In the genomic region with DNA sequence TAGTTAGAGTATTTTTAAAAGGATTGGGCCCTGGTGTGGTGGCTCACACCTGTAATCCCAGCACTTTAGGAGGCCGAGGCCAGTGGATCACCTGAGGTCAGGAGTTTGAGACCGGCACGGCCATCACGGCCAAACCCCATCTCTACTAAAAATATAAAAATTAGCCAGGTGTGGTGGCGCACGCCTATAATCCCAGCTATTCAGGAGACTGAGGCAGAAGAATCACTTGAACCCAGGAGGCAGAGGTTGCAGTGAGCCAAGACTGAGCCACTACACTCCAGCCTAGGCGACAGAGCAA, we compare ENCODE assay signal across 13 cellular contexts. TPM values are rescaled to one million over a fixed set of nuclear protein-coding genes. Genes with fewer than 3 reads are reported as not detected.
DNase-seq lines count a peak whose midpoint lies in the region; ATAC-seq, FAIRE-seq and TF ChIP-seq lines count a peak whose summit lies in the region.
"Not testable (repeated sequence)": the region's sequence is repeated elsewhere in the genome, so short reads cannot be mapped to it uniquely, and the experiment has no call there.
"Had no signal": no experiment of that assay in that cellular context is flagged by ENCODE, and none has a peak within 500 bp of the region (broad histone marks: within the 10 kb centered on the region; RNA-seq: fewer than 3 reads in every experiment).

No MANE protein-coding gene starts in this region.

- H3K79me2 ChIP-seq in OCI-LY7 (ENCODE audit: insufficient read depth, low read depth, low read length); neural cell (replicated peaks; ENCODE audit: insufficient read depth, low read length): not testable (repeated sequence)

- not testable (repeated sequence) for TF ChIP-seq CTCF in A549 (IDR thresholded peaks at IDR 0.05); chondrocyte (IDR thresholded peaks at IDR 0.05); neural cell (IDR thresholded peaks at IDR 0.05; ENCODE audit: poor library complexity, severe bottlenecking)
- TF ChIP-seq CTCF in CD14-positive monocyte (IDR thresholded peaks at IDR 0.05) (peak; percentile 13), OCI-LY7 (conservative IDR thresholded peaks at IDR 0.05; ENCODE audit: low read length) (peak; percentile 37; the same call in 1 of the 2 replicates), RWPE2 (IDR thresholded peaks at IDR 0.05; ENCODE audit: poor library complexity, severe bottlenecking) (peak; percentile 61)
- TF ChIP-seq CTCF in activated CD8-positive, alpha-beta T cell treated with anti-CD3 and anti-CD28 coated beads for 36 hours (IDR thresholded peaks at IDR 0.05): peak; percentile 17

- not testable (repeated sequence) for BruUV-seq in OCI-LY7 (replicated peaks; lab: Mats Ljungman, UMichigan)

- not testable (repeated sequence) for H3K36me3 Mint-ChIP-seq in CD14-positive monocyte; activated CD8-positive, alpha-beta T cell treated with anti-CD3 and anti-CD28 coated beads for 36 hours (ENCODE audit: low read depth); chondrocyte (ENCODE audit: low read depth)

- H3K9ac ChIP-seq in neural cell (ENCODE audit: low read length): not testable (repeated sequence)

- WGBS in A549 (ENCODE audit: missing lambda C conversion rate): 79% methylated on average over 7 of the region's 7 CpGs

- not testable (repeated sequence) for H3K27ac Mint-ChIP-seq in CD14-positive monocyte; activated CD8-positive, alpha-beta T cell treated with anti-CD3 and anti-CD28 coated beads for 36 hours
- H3K27ac Mint-ChIP-seq in chondrocyte (ENCODE audit: unreplicated experiment): peak overlapping the region; percentile 36

- H3K27me3 Mint-ChIP-seq in CD14-positive monocyte (ENCODE audit: low read depth in 3 of 3): peaks cover 27 to 29% (median 27%) of the 10 kb centered on the region in 3 donors
- peaks cover 21% of the 10 kb centered on the region for H3K27me3 Mint-ChIP-seq in activated CD8-positive, alpha-beta T cell treated with anti-CD3 and anti-CD28 coated beads for 36 hours
- not testable (repeated sequence) for H3K27me3 Mint-ChIP-seq in chondrocyte (ENCODE audit: low read depth)

- POLR2A ChIA-PET in A549 (lab: Yijun Ruan, JAX): interaction anchor here (1.2 to 1.7 kb wide), 2 partner anchors 16 to 260 kb away, joined by 4 to 5 read pairs; no protein-coding TSS in a partner anchor
- POLR2A ChIA-PET in OCI-LY7 (lab: Charles Lee); activated CD8-positive, alpha-beta T cell treated with anti-CD3 and anti-CD28 coated beads for 36 hours (lab: Charles Lee): not testable (repeated sequence)

- not testable (repeated sequence) for FAIRE-seq in A549 (lab: Jason Lieb, UNC)

- peaks cover 12% of the 10 kb centered on the region for H3K4me1 Mint-ChIP-seq in CD14-positive monocyte
- H3K4me1 Mint-ChIP-seq in activated CD8-positive, alpha-beta T cell treated with anti-CD3 and anti-CD28 coated beads for 36 hours (ENCODE audit: low read depth): not testable (repeated sequence)
- peaks cover 36% of the 10 kb centered on the region for H3K4me1 Mint-ChIP-seq in chondrocyte (ENCODE audit: low read depth)

- TF ChIP-seq EP300 in A549 (IDR thresholded peaks at IDR 0.05); neural cell (conservative IDR thresholded peaks at IDR 0.05; ENCODE audit: poor library complexity, severe bottlenecking): not testable (repeated sequence)

- not testable (repeated sequence) for H3F3A ChIP-seq in neural cell (ENCODE audit: insufficient read depth, low read length, poor library complexity, severe bottlenecking)

- intact Hi-C loops in CD14-positive monocyte (cut with micrococcal nuclease): not testable (repeated sequence)
- intact Hi-C loops in OCI-LY7 (cut with micrococcal nuclease; ENCODE audit: unreplicated experiment): loop anchor here (1.0 to 5.0 kb wide), 3 partner anchors 176 to 480 kb away; no protein-coding TSS in a partner anchor
- intact Hi-C loops in activated CD8-positive, alpha-beta T cell treated with anti-CD3 and anti-CD28 coated beads for 36 hours (cut with micrococcal nuclease): loop anchor here (1.0 to 5.0 kb wide), 3 partner anchors 209 to 482 kb away; no protein-coding TSS in a partner anchor

- DNase-seq in A549 (ENCODE audit: low read depth in 1 of 2, low spot score in 1 of 2); CD14-positive monocyte (ENCODE audit: low spot score); OCI-LY7 (ENCODE audit: low spot score); RWPE2 (ENCODE audit: low spot score); activated CD8-positive, alpha-beta T cell treated with anti-CD3 and anti-CD28 coated beads for 36 hours; chondrocyte (ENCODE audit: low spot score): not testable (repeated sequence)

- TF ChIP-seq RAD21 in A549 (conservative IDR thresholded peaks at IDR 0.05 in 1 of 2, IDR thresholded peaks at IDR 0.05 in 1 of 2); neural cell (conservative IDR thresholded peaks at IDR 0.05): not testable (repeated sequence)

- H3K36me3 ChIP-seq in OCI-LY7 (ENCODE audit: insufficient read depth, low read length); RWPE2 (ENCODE audit: low read depth); neural cell (ENCODE audit: insufficient read depth, low read length): not testable (repeated sequence)

- H3K27ac ChIP-seq in A549: peak overlapping the region; percentile 56 to 61; a peak in 4 of 6 replicates
- not testable (repeated sequence) for H3K27ac ChIP-seq in OCI-LY7 (ENCODE audit: low read depth, low read length, poor library complexity, severe bottlenecking); RWPE2 (ENCODE audit: poor library complexity, severe bottlenecking); neural cell (ENCODE audit: low read length)

- ATAC-seq in A549; RWPE2 (ENCODE audit: low read depth); activated CD8-positive, alpha-beta T cell treated with anti-CD3 and anti-CD28 coated beads for 36 hours: not testable (repeated sequence)

- H3K4me2 ChIP-seq in A549; OCI-LY7 (ENCODE audit: low read length); neural cell (ENCODE audit: low read length): not testable (repeated sequence)

- not testable (repeated sequence) for H2AFZ ChIP-seq in OCI-LY7 (ENCODE audit: low read length); neural cell (ENCODE audit: low read depth, low read length)

- not testable (repeated sequence) for H3K9me2 ChIP-seq in OCI-LY7 (ENCODE audit: insufficient read depth, low read length); neural cell (ENCODE audit: insufficient read depth, low read length)

- not testable (repeated sequence) for H3K4me3 Mint-ChIP-seq in CD14-positive monocyte; activated CD8-positive, alpha-beta T cell treated with anti-CD3 and anti-CD28 coated beads for 36 hours; chondrocyte (ENCODE audit: unreplicated experiment)

- H4K20me1 ChIP-seq in OCI-LY7 (ENCODE audit: insufficient read depth, low read length); neural cell (ENCODE audit: insufficient read depth): not testable (repeated sequence)

- not testable (repeated sequence) for H3K9me3 ChIP-seq in A549; OCI-LY7 (ENCODE audit: low read length); RWPE2 (ENCODE audit: severe bottlenecking); neural cell (ENCODE audit: low read length)

- H3K4me3 ChIP-seq in A549; OCI-LY7 (ENCODE audit: low read depth, low read length, poor library complexity, severe bottlenecking); RWPE2 (ENCODE audit: severe bottlenecking); neural cell (ENCODE audit: low read length): not testable (repeated sequence)

- TF ChIP-seq POLR2A in A549 (IDR thresholded peaks at IDR 0.05; ENCODE audit: low read length): not testable (repeated sequence)

- not testable (repeated sequence) for H3K9me3 Mint-ChIP-seq in CD14-positive monocyte; activated CD8-positive, alpha-beta T cell treated with anti-CD3 and anti-CD28 coated beads for 36 hours; chondrocyte (ENCODE audit: low read depth)

- not testable (repeated sequence) for H3K27me3 ChIP-seq in RWPE2 (ENCODE audit: insufficient read depth, poor library complexity, severe bottlenecking)
- H3K27me3 ChIP-seq in neural cell (ENCODE audit: insufficient read depth, low read depth, low read length): peaks cover 15% of the 10 kb centered on the region

- peaks cover 16% of the 10 kb centered on the region; the same call in 2 of the 3 replicates for H3K4me1 ChIP-seq in A549
- H3K4me1 ChIP-seq in OCI-LY7 (ENCODE audit: insufficient read depth, low read length, poor library complexity, severe bottlenecking); RWPE2 (ENCODE audit: insufficient read depth, poor library complexity, severe bottlenecking): not testable (repeated sequence)

- CTCF ChIA-PET in A549 (lab: Yijun Ruan, JAX): interaction anchor here (0.7 to 9.1 kb wide), 59 partner anchors 8 to 575 kb away, joined by 3 to 172 read pairs (median 7); partner anchors contain the start of gene DBX1
- CTCF ChIA-PET in OCI-LY7 (lab: Charles Lee; ENCODE audit: unreplicated experiment): interaction anchor here (1.4 kb wide), 1 partner anchor 8 kb away, joined by 3 read pairs; no protein-coding TSS in a partner anchor
- CTCF ChIA-PET in activated CD8-positive, alpha-beta T cell treated with anti-CD3 and anti-CD28 coated beads for 36 hours (lab: Charles Lee): interaction anchor here (0.6 to 6.6 kb wide), 50 partner anchors 8 to 506 kb away, joined by 3 to 141 read pairs (median 6); no protein-coding TSS in a partner anchor

TF ChIP-seq in neural cell, 6 proteins besides CTCF, POLR2A, EP300 and RAD21:
- TF ChIP-seq SMC3 (conservative IDR thresholded peaks at IDR 0.05; ENCODE audit: poor library complexity): peak; percentile 49

RNA-seq across cellular contexts. Expression of gene DBX1, which starts 31.8 kb away (rescaled TPM):
- polyA plus RNA-seq in A549 (2011; rRNA removed) (not detected in 2 replicates), A549 (2017; fragmentation: RNase III; extraction: RNeasy Plus Mini Kit Qiagen cat#74134 plus additional on column Dnase treatment) (not detected in 3 replicates), CD14-positive monocyte (not detected), neural cell (not detected in 2 replicates)
- polyA plus RNA-seq in A549 (2012; cell fraction: cytosol; rRNA removed): not detected in 2 replicates
- not detected in 2 replicates for polyA plus RNA-seq in A549 (2012; cell fraction: nucleus; rRNA removed)
- not detected in 2 replicates for polyA minus RNA-seq in A549 (2011; rRNA and poly(A)+ RNA removed)
- total RNA-seq in OCI-LY7 (2014; rRNA removed; shearing (Covaris generic)): not detected in 2 replicates
- total RNA-seq in OCI-LY7 (2022) (not detected in 2 replicates), chondrocyte (not detected in 3 replicates)
- total RNA-seq in activated CD8-positive, alpha-beta T cell treated with anti-CD3 and anti-CD28 coated beads for 36 hours: not detected
- not detected in 2 replicates for polyA minus RNA-seq in neural cell
- total RNA-seq: A172; Caco-2; CD4-positive, CD25-positive, alpha-beta regulatory T cell; CD8-positive, alpha-beta T cell; HFFc6 had no signal
- polyA plus RNA-seq: AG04450; CD4-positive, CD25-positive, alpha-beta regulatory T cell had no signal
